Comparison of ENCODE assay signal across 11 cellular contexts in genomic region chr19:34666958-34667265, GRCh38. TPM values are rescaled to one million over a fixed set of nuclear protein-coding genes. Genes with fewer than 3 reads are reported as not detected.
DNase-seq lines count a peak whose midpoint lies in the region; TF ChIP-seq lines count a peak whose summit lies in the region.
"Had no signal": no experiment of that assay in that cellular context is flagged by ENCODE, and none has a peak within 500 bp of the region (broad histone marks: within the 10 kb centered on the region; RNA-seq: fewer than 3 reads in every experiment).

No MANE protein-coding gene starts in this region.

- TF ChIP-seq CTCF in LNCaP clone FGC (IDR thresholded peaks at IDR 0.05; ENCODE audit: control insufficient read depth, extremely low read depth, insufficient read depth): no peak

- H3K36me3 ChIP-seq in effector memory CD4-positive, alpha-beta T cell (ENCODE audit: control insufficient read depth, insufficient read depth, low read length): no peaks in the 10 kb centered on the region
- H3K36me3 ChIP-seq in trophoblast cell (ENCODE audit: control insufficient read depth in 1 of 2, insufficient read depth in 2 of 2, low read length in 2 of 2): no peaks in the 10 kb centered on the region

- no peak overlapping the region for H3K18ac ChIP-seq in trophoblast cell (ENCODE audit: low read length)

- no peak overlapping the region for H2BK5ac ChIP-seq in trophoblast cell (ENCODE audit: low read depth, low read length, poor library complexity)

- H3K9me3 Mint-ChIP-seq in T-helper 1 cell treated with Interleukin-12 subunit alpha and Interleukin-12 subunit beta and Interleukin-4 antibody, amounts not matched to agents 30 μg/mL and 1 μg/mL, for 36 hours: peaks cover 3% of the 10 kb centered on the region
- H3K9me3 Mint-ChIP-seq: nephron; stimulated activated memory B cell treated with anti-CD40 and anti-IgM and Interleukin-4, amounts not matched to agents 10 μg/mL and 1 μg/mL and 100 μg/mL, for 72 hours had no signal

- H3K27ac Mint-ChIP-seq in T-helper 1 cell treated with Interleukin-12 subunit alpha and Interleukin-12 subunit beta and Interleukin-4 antibody, amounts not matched to agents 30 μg/mL and 1 μg/mL, for 36 hours: peak overlapping the region; percentile 88
- H3K27ac Mint-ChIP-seq: nephron; stimulated activated memory B cell treated with anti-CD40 and anti-IgM and Interleukin-4, amounts not matched to agents 10 μg/mL and 1 μg/mL and 100 μg/mL, for 72 hours had no signal

- H3K9ac ChIP-seq in trophoblast cell (ENCODE audit: low read length): no peak overlapping the region

- no peak overlapping the region for H3K4me3 Mint-ChIP-seq in T-helper 1 cell treated with Interleukin-12 subunit alpha and Interleukin-12 subunit beta and Interleukin-4 antibody, amounts not matched to agents 30 μg/mL and 1 μg/mL, for 36 hours
- H3K4me3 Mint-ChIP-seq: nephron had no signal

- H3K27me3 Mint-ChIP-seq in T-helper 1 cell treated with Interleukin-12 subunit alpha and Interleukin-12 subunit beta and Interleukin-4 antibody, amounts not matched to agents 30 μg/mL and 1 μg/mL, for 36 hours (ENCODE audit: low read depth): no peaks in the 10 kb centered on the region
- H3K27me3 Mint-ChIP-seq: stimulated activated memory B cell treated with anti-CD40 and anti-IgM and Interleukin-4, amounts not matched to agents 10 μg/mL and 1 μg/mL and 100 μg/mL, for 72 hours had no signal

- no peak overlapping the region for H4K8ac ChIP-seq in trophoblast cell (ENCODE audit: low read depth, low read length)

- H3K79me2 ChIP-seq in trophoblast cell (ENCODE audit: control insufficient read depth, insufficient read depth, low read length, poor library complexity): no peaks in the 10 kb centered on the region

- H3K9me3 ChIP-seq in effector memory CD4-positive, alpha-beta T cell (ENCODE audit: control insufficient read depth, low read length): no peaks in the 10 kb centered on the region
- H3K9me3 ChIP-seq in trophoblast cell (ENCODE audit: insufficient read depth, low read depth, low read length): peaks cover 31% of the 10 kb centered on the region

- H2BK12ac ChIP-seq in trophoblast cell (ENCODE audit: low read length): no peak overlapping the region

- WGBS in trophoblast cell (ENCODE audit: extremely low coverage, insufficient coverage, insufficient read length): no CpG with 5 or more reads among the region's 9 CpGs

- no peak overlapping the region for H3K14ac ChIP-seq in trophoblast cell (ENCODE audit: low read length)

- peaks cover 17% of the 10 kb centered on the region for H3K4me1 Mint-ChIP-seq in T-helper 1 cell treated with Interleukin-12 subunit alpha and Interleukin-12 subunit beta and Interleukin-4 antibody, amounts not matched to agents 30 μg/mL and 1 μg/mL, for 36 hours (ENCODE audit: low read depth)
- H3K4me1 Mint-ChIP-seq: nephron had no signal

- no peak overlapping the region for H2BK120ac ChIP-seq in trophoblast cell (ENCODE audit: insufficient read depth, low read length, poor library complexity)

- no peak overlapping the region for H4K12ac ChIP-seq in trophoblast cell (ENCODE audit: low read depth, low read length)

- H3K79me1 ChIP-seq in trophoblast cell (ENCODE audit: low read length): no peaks in the 10 kb centered on the region

- no peak overlapping the region for H2AK5ac ChIP-seq in trophoblast cell (ENCODE audit: low read length)

- no peak for DNase-seq in T-helper 1 cell
- DNase-seq in LNCaP clone FGC (ENCODE audit: low read depth): no peak
- DNase-seq in effector memory CD4-positive, alpha-beta T cell: no peak
- no peak for DNase-seq in trophoblast cell
- no peak for DNase-seq in NCI-H146 (lab: John Stamatoyannopoulos, UW)
- DNase-seq in DMS 273 (lab: John Stamatoyannopoulos, UW; ENCODE audit: unreplicated experiment): no peak
- DNase-seq in NK-92 treated with Interleukin-12 subunit alpha and Interleukin-12 subunit beta, amount 100 ng/mL, for 24 hours (lab: John Stamatoyannopoulos, UW): no peak
- DNase-seq: NCI-H187 had no signal

- H3K23ac ChIP-seq in trophoblast cell (ENCODE audit: low read length): no peak overlapping the region

- H2AFZ ChIP-seq in trophoblast cell (ENCODE audit: insufficient read depth, low read length, poor library complexity): no peak overlapping the region

- no peak overlapping the region for H3K4me2 ChIP-seq in trophoblast cell (ENCODE audit: low read length)

- no peak overlapping the region for H3K4ac ChIP-seq in trophoblast cell (ENCODE audit: low read depth, low read length)

- H3K36me3 Mint-ChIP-seq in T-helper 1 cell treated with Interleukin-12 subunit alpha and Interleukin-12 subunit beta and Interleukin-4 antibody, amounts not matched to agents 30 μg/mL and 1 μg/mL, for 36 hours (ENCODE audit: low read depth): peaks cover 4% of the 10 kb centered on the region
- H3K36me3 Mint-ChIP-seq: stimulated activated memory B cell treated with anti-CD40 and anti-IgM and Interleukin-4, amounts not matched to agents 10 μg/mL and 1 μg/mL and 100 μg/mL, for 72 hours had no signal

- no peaks in the 10 kb centered on the region for H3K27me3 ChIP-seq in effector memory CD4-positive, alpha-beta T cell (replicated peaks; ENCODE audit: control insufficient read depth, insufficient read depth, low read length, poor library complexity, severe bottlenecking)
- no peaks in the 10 kb centered on the region for H3K27me3 ChIP-seq in trophoblast cell (ENCODE audit: insufficient read depth, low read length)

- no peak overlapping the region for H4K91ac ChIP-seq in trophoblast cell (ENCODE audit: low read depth, low read length)

- H3K4me1 ChIP-seq in effector memory CD4-positive, alpha-beta T cell (ENCODE audit: control insufficient read depth, insufficient read depth, low read length, poor library complexity, severe bottlenecking): no peaks in the 10 kb centered on the region
- H3K4me1 ChIP-seq in trophoblast cell (ENCODE audit: control insufficient read depth in 1 of 2, insufficient read depth in 2 of 2, low read length in 2 of 2): no peaks in the 10 kb centered on the region

- H3K4me3 ChIP-seq in LNCaP clone FGC (ENCODE audit: low read depth, low read length): peak overlapping the region; percentile 47; the same call in 1 of the 2 replicates
- peak overlapping the region; percentile 36 for H3K4me3 ChIP-seq in effector memory CD4-positive, alpha-beta T cell (ENCODE audit: insufficient read depth, low read depth, low read length, poor library complexity, severe bottlenecking)
- peak overlapping the region; percentile 30 for H3K4me3 ChIP-seq in trophoblast cell (ENCODE audit: low read depth, low read length)

- H3K27ac ChIP-seq in effector memory CD4-positive, alpha-beta T cell (ENCODE audit: insufficient read depth, low read length, poor library complexity, severe bottlenecking): no peak overlapping the region
- H3K27ac ChIP-seq in trophoblast cell (ENCODE audit: low read depth, low read length): no peak overlapping the region

RNA-seq across cellular contexts. Expression of gene SCGB2B2, which starts 10.0 kb away (rescaled TPM):
- 0.22 TPM in 1 of 2 replicates, not detected in the other for polyA plus RNA-seq in trophoblast cell (2013)

RNA-seq across cellular contexts. Expression of gene ZNF302, which starts 10.6 kb away (rescaled TPM):
- 13.2 and 13.9 TPM in 2 replicates for polyA plus RNA-seq in trophoblast cell (2013)
